ENCODE assay signal across 9 cellular contexts in the genomic region with DNA sequence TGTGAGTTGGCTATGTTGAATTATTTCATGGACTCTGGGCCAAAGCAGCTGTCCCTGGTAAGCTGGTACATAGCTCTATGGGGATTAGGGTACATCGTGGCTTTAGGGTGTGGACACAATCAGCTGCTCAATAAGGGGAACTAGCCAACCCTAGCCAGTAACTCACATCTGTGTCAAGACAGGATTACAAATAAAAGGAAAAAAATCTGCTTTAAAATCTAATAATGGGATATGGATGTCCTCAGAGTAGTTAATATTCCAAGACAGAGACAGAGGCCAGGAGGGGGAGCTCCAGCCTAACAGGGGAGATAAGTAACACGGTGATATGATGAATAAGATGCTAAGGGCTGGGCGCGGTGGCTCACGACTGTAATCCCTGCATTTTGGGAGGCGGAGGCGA. TPM values are rescaled to one million over a fixed set of nuclear protein-coding genes. Genes with fewer than 3 reads are reported as not detected.
DNase-seq lines count a peak whose midpoint lies in the region; ATAC-seq, FAIRE-seq and TF ChIP-seq lines count a peak whose summit lies in the region.
"Had no signal": no experiment of that assay in that cellular context is flagged by ENCODE, and none has a peak within 500 bp of the region (broad histone marks: within the 10 kb centered on the region; RNA-seq: fewer than 3 reads in every experiment).

No MANE protein-coding gene starts in this region.

- H3K4me1 Mint-ChIP-seq in T-cell: no peaks in the 10 kb centered on the region

- H3K4me3 Mint-ChIP-seq in T-cell: no peak overlapping the region

- no peak overlapping the region for H3K27ac Mint-ChIP-seq in T-cell

- POLR2A ChIA-PET in T-cell (lab: Charles Lee): interaction anchor here in 1 of 2 donors (0.6 kb wide), 1 partner anchor 38 kb away, joined by 3 read pairs; no protein-coding TSS in a partner anchor

- DNase-seq in AG09309 (ENCODE audit: low read depth) (peak; percentile 13), HTR-8/SVneo (ENCODE audit: insufficient read length, low spot score) (peak; percentile 23), T-cell (peak; percentile 24 to 68 (median 54)), astrocyte of the hippocampus (ENCODE audit: low read depth, low spot score) (peak; percentile 35), kidney tubule cell (ENCODE audit: low spot score) (peak; percentile 42), A172 (ENCODE audit: low spot score) (no peak)
- peak; percentile 43 for DNase-seq in stimulated activated CD8-positive, alpha-beta memory T cell treated with anti-CD3 and anti-CD28 coated beads, Interleukin-12 subunit alpha, Interleukin-12 subunit beta, amount 100 ng/mL, for 1 hour (ENCODE audit: low read depth)

- peak; percentile 73 for TF ChIP-seq CTCF in AG09309 (IDR thresholded peaks at IDR 0.05; ENCODE audit: control insufficient read depth, insufficient read depth, low read depth, low read length, missing control alignments)

- H3K4me3 ChIP-seq in AG09309 (ENCODE audit: control insufficient read depth, low read depth, low read length): no peak overlapping the region

- peaks cover 4% of the 10 kb centered on the region for H3K36me3 Mint-ChIP-seq in T-cell

- peaks cover 0 to 3% (median 0%) of the 10 kb centered on the region in 3 donors for H3K9me3 Mint-ChIP-seq in T-cell

- H3K27me3 Mint-ChIP-seq in T-cell: no peaks in the 10 kb centered on the region

- CTCF ChIA-PET in T-cell (lab: Charles Lee): interaction anchor here in 1 of 2 donors (0.8 kb wide), 2 partner anchors 11 to 31 kb away, joined by 4 read pairs; no protein-coding TSS in a partner anchor

- peak; percentile 57 to 83 (median 74) for ATAC-seq in T-cell (replicated peaks in 1 of 4)
- no peak for ATAC-seq in GM18907 (IDR thresholded peaks at IDR 0.05; ENCODE audit: unreplicated experiment)

- FAIRE-seq in HTR-8/SVneo (lab: Jason Lieb, UNC): no peak
- FAIRE-seq: GM18507 had no signal

RNA-seq across cellular contexts. Expression of gene ZNF766, which starts 21.1 kb away (rescaled TPM):
- 10 to 100 TPM; 40.3 to 46.6 (median 42.0) TPM for total RNA-seq in T-cell
- 12.7 and 14.6 TPM in 2 replicates for total RNA-seq in A172 (2014; rRNA removed; shearing (Covaris generic))

RNA-seq across cellular contexts. Expression of gene ZNF480, which starts 48.7 kb away (rescaled TPM):
- total RNA-seq in T-cell: 10 to 100 TPM in 4 of 5 donors, 1 to 10 TPM in 1; 9.3 to 22.1 (median 18.9) TPM
- total RNA-seq in A172 (2014; rRNA removed; shearing (Covaris generic)): 11.3 and 12.6 TPM in 2 replicates

RNA-seq across cellular contexts. Expression of gene PPP2R1A, which starts 58.4 kb away (rescaled TPM):
- total RNA-seq in T-cell: 100 to 1,000 TPM; 177 to 203 (median 191) TPM
- total RNA-seq in A172 (2014; rRNA removed; shearing (Covaris generic)): 301 and 306 TPM in 2 replicates
